Comparison of ENCODE assay signal across 9 cellular contexts in the genomic region with DNA sequence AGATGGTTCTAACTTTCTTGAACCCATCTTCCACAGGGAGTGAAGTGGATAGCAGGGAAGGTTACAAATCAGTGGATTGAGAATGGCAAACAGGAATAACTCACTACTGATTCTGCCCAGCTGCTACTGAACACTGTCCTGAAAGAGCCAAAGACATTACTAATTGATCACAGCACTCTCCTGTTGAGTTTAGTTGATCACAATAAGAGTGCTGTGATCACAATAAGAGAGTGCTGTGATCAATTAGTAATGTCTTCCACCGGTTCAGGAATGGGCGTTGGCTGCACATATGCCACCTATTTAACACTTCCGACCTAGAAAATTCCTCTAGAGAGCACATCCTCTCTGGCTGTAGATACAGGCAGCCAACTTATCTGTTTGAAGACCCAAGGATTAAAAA. TPM values are rescaled to one million over a fixed set of nuclear protein-coding genes. Genes with fewer than 3 reads are reported as not detected.
DNase-seq lines count a peak whose midpoint lies in the region; ATAC-seq lines count a peak whose summit lies in the region.
"Had no signal": no experiment of that assay in that cellular context is flagged by ENCODE, and none has a peak within 500 bp of the region (broad histone marks: within the 10 kb centered on the region; RNA-seq: fewer than 3 reads in every experiment).

No MANE protein-coding gene starts in this region.

- H3K9me3 Mint-ChIP-seq in activated naive CD4-positive, alpha-beta T cell treated with anti-CD3 and anti-CD28 coated beads for 36 hours = peaks cover 1% of the 10 kb centered on the region

- H3K36me3 Mint-ChIP-seq in activated naive CD4-positive, alpha-beta T cell treated with anti-CD3 and anti-CD28 coated beads for 36 hours (ENCODE audit: low read depth) = no peaks in the 10 kb centered on the region

- ATAC-seq in HG03460 (IDR thresholded peaks at IDR 0.05; ENCODE audit: unreplicated experiment) = no peak

- H3K4me1 Mint-ChIP-seq in activated naive CD4-positive, alpha-beta T cell treated with anti-CD3 and anti-CD28 coated beads for 36 hours (ENCODE audit: low read depth) = no peaks in the 10 kb centered on the region

- CTCF ChIA-PET in activated naive CD4-positive, alpha-beta T cell treated with anti-CD3 and anti-CD28 coated beads for 36 hours (lab: Charles Lee) = interaction anchor here (0.6 kb wide), 1 partner anchor 544 kb away, joined by 3 read pairs; no protein-coding TSS in a partner anchor

- intact Hi-C loops in activated naive CD4-positive, alpha-beta T cell treated with anti-CD3 and anti-CD28 coated beads for 36 hours (cut with micrococcal nuclease) = loop anchor here (5.0 kb wide), 1 partner anchor 56 kb away; a partner anchor contains a TSS

- no peak overlapping the region for H3K4me3 Mint-ChIP-seq in activated naive CD4-positive, alpha-beta T cell treated with anti-CD3 and anti-CD28 coated beads for 36 hours

- no peak overlapping the region for H3K27ac Mint-ChIP-seq in activated naive CD4-positive, alpha-beta T cell treated with anti-CD3 and anti-CD28 coated beads for 36 hours

- peaks cover 3% of the 10 kb centered on the region for H3K27me3 Mint-ChIP-seq in activated naive CD4-positive, alpha-beta T cell treated with anti-CD3 and anti-CD28 coated beads for 36 hours (ENCODE audit: low read depth)

- DNase-seq in DMS114 treated with DMSO at 0.1 percent for 48 hours (lab: John Stamatoyannopoulos, UW; ENCODE audit: unreplicated experiment) (peak; percentile 14), LHCN-M2 (ENCODE audit: low read depth) (peak; percentile 68), SW 1271 (lab: John Stamatoyannopoulos, UW) (peak; percentile 42 to 79), kidney glomerular epithelial cell (lab: John Stamatoyannopoulos, UW) (peak; percentile 23), NCI-H1092 treated with DMSO at 0.1 percent for 48 hours (lab: John Stamatoyannopoulos, UW) (no peak), hepatic stellate cell (ENCODE audit: low spot score) (no peak)
- DNase-seq in activated naive CD4-positive, alpha-beta T cell treated with anti-CD3 and anti-CD28 coated beads for 36 hours = no peak
- DNase-seq: stimulated activated naive CD4-positive, alpha-beta T cell treated with Interleukin-2 at 50 U/mL for 16 hours had no signal

RNA-seq across cellular contexts. Expression of a gene that starts 11.4 kb away (rescaled TPM):
- under 0.01 and 0.06 TPM in 2 replicates for total RNA-seq in LHCN-M2 (2014; rRNA removed)
- not detected for polyA plus RNA-seq in LHCN-M2 (2012)
- total RNA-seq in activated naive CD4-positive, alpha-beta T cell treated with anti-CD3 and anti-CD28 coated beads for 36 hours = not detected

RNA-seq across cellular contexts. Expression of a gene that starts 12.8 kb away (rescaled TPM):
- 55.6 and 59.8 TPM in 2 replicates for total RNA-seq in LHCN-M2 (2014; rRNA removed)
- 52.2 TPM for polyA plus RNA-seq in LHCN-M2 (2012)
- 10 to 100 TPM; 12.2 to 13.5 TPM for total RNA-seq in activated naive CD4-positive, alpha-beta T cell treated with anti-CD3 and anti-CD28 coated beads for 36 hours

RNA-seq across cellular contexts. Expression of a gene that starts 33.0 kb away (rescaled TPM):
- not detected in 2 replicates for total RNA-seq in LHCN-M2 (2014; rRNA removed)
- polyA plus RNA-seq in LHCN-M2 (2012) = not detected
- total RNA-seq in activated naive CD4-positive, alpha-beta T cell treated with anti-CD3 and anti-CD28 coated beads for 36 hours = not detected

RNA-seq across cellular contexts. Expression of a gene that starts 41.4 kb away (rescaled TPM):
- total RNA-seq in LHCN-M2 (2014; rRNA removed) = 4.1 and 6.7 TPM in 2 replicates
- polyA plus RNA-seq in LHCN-M2 (2012) = 3.3 TPM
- under 1 TPM; 0.30 to 0.33 TPM for total RNA-seq in activated naive CD4-positive, alpha-beta T cell treated with anti-CD3 and anti-CD28 coated beads for 36 hours

RNA-seq across cellular contexts. Expression of a gene that starts 55.4 kb away (rescaled TPM):
- not detected in 2 replicates for total RNA-seq in LHCN-M2 (2014; rRNA removed)
- polyA plus RNA-seq in LHCN-M2 (2012) = not detected
- total RNA-seq in activated naive CD4-positive, alpha-beta T cell treated with anti-CD3 and anti-CD28 coated beads for 36 hours = not detected

Comparison
In these comparisons a context has a peak if more than half of its experiments do, and no peak if none do; other contexts are left out.
1. DNase-seq: peak in DMS114 treated with DMSO at 0.1 percent for 48 hours (single experiment), LHCN-M2 (single experiment), SW 1271 (2 of 2) and kidney glomerular epithelial cell (single experiment); none in activated naive CD4-positive, alpha-beta T cell treated with anti-CD3 and anti-CD28 coated beads for 36 hours (single experiment), NCI-H1092 treated with DMSO at 0.1 percent for 48 hours (single experiment) and hepatic stellate cell (single experiment).